ENCODE assay signal across 27 cellular contexts in genomic region chr13:105848494-105848893, GRCh38.
DNase-seq lines count a peak whose midpoint lies in the region; ATAC-seq and TF ChIP-seq lines count a peak whose summit lies in the region.
"Had no signal": no experiment of that assay in that cellular context is flagged by ENCODE, and none has a peak within 500 bp of the region (broad histone marks: within the 10 kb centered on the region; RNA-seq: fewer than 3 reads in every experiment).

No MANE protein-coding gene starts in this region.

- H3K4me3 ChIP-seq in BE2C (ENCODE audit: low read depth, low read length): no peak overlapping the region
- H3K4me3 ChIP-seq: BLaER1, heart right ventricle, ovary, right atrium auricular region, upper lobe of left lung had no signal

- TF ChIP-seq CTCF in 22Rv1 (IDR thresholded peaks at IDR 0.05): no peak
- no peak for TF ChIP-seq CTCF in VCaP (conservative IDR thresholded peaks at IDR 0.05)
- TF ChIP-seq CTCF in BE2C (IDR thresholded peaks at IDR 0.05; ENCODE audit: low read depth, low read length): no peak

- peak overlapping the region; percentile 53; the same call in 1 of the 2 replicates for H3K27ac ChIP-seq in 22Rv1
- peak overlapping the region; percentile 94 for H3K27ac ChIP-seq in VCaP
- H3K27ac ChIP-seq: BLaER1, brain microvascular endothelial cell, ovary, right atrium auricular region, upper lobe of left lung had no signal

- H3K27me3 ChIP-seq in BE2C: no peaks in the 10 kb centered on the region
- H3K27me3 ChIP-seq: BLaER1, brain microvascular endothelial cell, heart right ventricle, ovary, right atrium auricular region, upper lobe of left lung had no signal

- DNase-seq in NCI-H1694 (lab: John Stamatoyannopoulos, UW) (peak; percentile 80), HK-2 (ENCODE audit: unreplicated experiment) (no peak), BE2C (no peak)
- DNase-seq in stimulated activated CD4-positive, alpha-beta T cell treated with anti-CD3 and anti-CD28 coated beads, Interleukin-4, amount 100 ng/mL, for 1 hour: no peak
- DNase-seq: ACHN; activated CD4-positive, alpha-beta T cell treated with anti-CD3 and anti-CD28 coated beads, Interleukin-2, amount 50 U/mL, for 4 hours; activated naive CD4-positive, alpha-beta T cell; activated T-cell treated with anti-CD3 and anti-CD28 coated beads, Interleukin-2, amount 50 U/mL, for 72 hours; brain microvascular endothelial cell; Calu3; effector CD8-positive, alpha-beta T cell; erythroblast; foreskin melanocyte; heart right ventricle; Kasumi-1; ovary; SHP77 treated with DMSO at 0.1 percent for 48 hours; SW 1271; upper lobe of left lung had no signal

- no peaks in the 10 kb centered on the region for H3K9me3 ChIP-seq in BE2C
- H3K9me3 ChIP-seq: BLaER1, heart right ventricle, ovary, right atrium auricular region, upper lobe of left lung had no signal

- no peaks in the 10 kb centered on the region for H3K4me1 ChIP-seq in BE2C
- H3K4me1 ChIP-seq: BLaER1, right atrium auricular region had no signal

- no peaks in the 10 kb centered on the region for H3K36me3 ChIP-seq in BE2C
- H3K36me3 ChIP-seq: BLaER1, brain microvascular endothelial cell, heart right ventricle, ovary, right atrium auricular region, upper lobe of left lung had no signal

- ATAC-seq in esophagus mucosa (peak; percentile 88), HG02938 (IDR thresholded peaks at IDR 0.05; ENCODE audit: unreplicated experiment) (no peak)
- ATAC-seq: activated T-cell treated with anti-CD3 and anti-CD28 coated beads, Interleukin-2, amount 50 U/mL, for 72 hours; HCT116; WTC11 had no signal
